In the genomic region with DNA sequence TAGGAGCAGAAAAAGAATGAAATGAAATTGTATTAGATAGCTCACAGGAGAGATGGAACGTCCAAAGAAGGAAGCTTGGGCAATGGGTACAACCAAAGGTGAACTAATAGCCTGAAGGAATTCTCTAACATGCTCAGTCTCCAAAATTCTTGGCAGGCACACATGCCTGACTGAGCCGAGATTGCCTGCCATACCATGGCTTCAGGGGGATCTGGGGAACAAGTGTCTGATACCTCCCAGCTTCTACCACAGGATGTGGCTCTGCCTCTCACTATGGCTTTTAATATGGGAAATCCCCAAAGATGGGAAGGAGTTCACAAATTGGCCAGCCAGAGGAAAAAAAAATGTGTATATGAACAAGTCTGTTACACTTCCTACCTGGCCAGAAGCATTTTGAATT, we compare ENCODE assay signal across 15 cellular contexts. TPM values are rescaled to one million over a fixed set of nuclear protein-coding genes. Genes with fewer than 3 reads are reported as not detected.
DNase-seq lines count a peak whose midpoint lies in the region; FAIRE-seq and TF ChIP-seq lines count a peak whose summit lies in the region.
"Had no signal": no experiment of that assay in that cellular context is flagged by ENCODE, and none has a peak within 500 bp of the region (broad histone marks: within the 10 kb centered on the region; RNA-seq: fewer than 3 reads in every experiment).

No MANE protein-coding gene starts in this region.

- no peaks in the 10 kb centered on the region for H3K36me3 Mint-ChIP-seq in MCF 10A (ENCODE audit: insufficient read depth, unreplicated experiment)
- no peaks in the 10 kb centered on the region for H3K36me3 Mint-ChIP-seq in mesothelial cell of epicardium
- H3K36me3 Mint-ChIP-seq: CD8-positive, alpha-beta memory T cell had no signal

- H3K4me1 Mint-ChIP-seq in MCF 10A (ENCODE audit: insufficient read depth, unreplicated experiment) (peaks cover 4% of the 10 kb centered on the region), mesothelial cell of epicardium (peaks cover 23% of the 10 kb centered on the region)

- dilution Hi-C loops in keratinocyte (cut with MboI; ENCODE audit: extremely low pct_ligation_motif_present, low sequenced_read_pairs) = no loop called here

- H3K9me1 ChIP-seq in keratinocyte (ENCODE audit: control insufficient read depth, extremely low read depth, insufficient read depth, low read length) = no peaks in the 10 kb centered on the region

- intact Hi-C loops in MCF 10A (cut with micrococcal nuclease) = no loop called here

- BruUV-seq in MCF 10A (replicated peaks; lab: Mats Ljungman, UMichigan) = no TSS peak

- peak; percentile 95 for FAIRE-seq in keratinocyte (lab: Jason Lieb, UNC)
- FAIRE-seq: GM12892 had no signal

- H3K36me3 ChIP-seq in keratinocyte (ENCODE audit: control insufficient read depth in 2 of 2, extremely low read depth in 1 of 2, insufficient read depth in 2 of 2, low read length in 2 of 2) = no peaks in the 10 kb centered on the region
- H3K36me3 ChIP-seq: BLaER1 had no signal

- H2AFZ ChIP-seq in keratinocyte (ENCODE audit: control insufficient read depth, low read length) = no peak overlapping the region

- peaks cover 5% of the 10 kb centered on the region for H3K79me2 ChIP-seq in keratinocyte (ENCODE audit: control insufficient read depth, insufficient read depth, low read length)

- peaks cover 35% of the 10 kb centered on the region for H3K4me1 ChIP-seq in keratinocyte (ENCODE audit: control insufficient read depth, extremely low read depth, insufficient read depth, low read length)

- no peak overlapping the region for H3K27ac ChIP-seq in keratinocyte (ENCODE audit: control insufficient read depth, insufficient read depth, low read length)
- H3K27ac ChIP-seq: BLaER1 had no signal

- peak; percentile 77 for DNase-seq in M059J (ENCODE audit: low read depth)
- DNase-seq in MCF 10A (ENCODE audit: unreplicated experiment) = peak; percentile 74
- peak; percentile 33 for DNase-seq in keratinocyte (ENCODE audit: low read depth, low spot score)
- DNase-seq in NCI-H510A (lab: John Stamatoyannopoulos, UW) = no peak
- DNase-seq in GM03348 (ENCODE audit: low spot score) = no peak
- no peak for DNase-seq in NCI-H187 (lab: John Stamatoyannopoulos, UW)
- no peak for DNase-seq in mesothelial cell of epicardium (ENCODE audit: low spot score in 2 of 2, unreplicated experiment in 2 of 2)
- DNase-seq: AML-193; Caco-2; CD8-positive, alpha-beta memory T cell; DMS53; GOT3; H9 had no signal

- POLR2A ChIA-PET in MCF 10A (lab: Yijun Ruan, JAX) = interaction anchor here (1.2 kb wide), 1 partner anchor 42 kb away, joined by 3 read pairs; no protein-coding TSS in a partner anchor

- H3K27me3 ChIP-seq in keratinocyte (ENCODE audit: control insufficient read depth, extremely low read depth, insufficient read depth, low read length) = no peaks in the 10 kb centered on the region
- H3K27me3 ChIP-seq: BLaER1 had no signal

- no peaks in the 10 kb centered on the region for H3K9me3 ChIP-seq in keratinocyte (ENCODE audit: control insufficient read depth, low read depth, low read length)
- H3K9me3 ChIP-seq: Caco-2 had no signal

- H3K9me3 Mint-ChIP-seq in MCF 10A (ENCODE audit: unreplicated experiment) (no peaks in the 10 kb centered on the region), mesothelial cell of epicardium (no peaks in the 10 kb centered on the region)
- H3K9me3 Mint-ChIP-seq: H9 had no signal

- H3K4me2 ChIP-seq in keratinocyte (ENCODE audit: control insufficient read depth, extremely low read depth, insufficient read depth, low read depth, low read length) = peak overlapping the region; percentile 65
- H3K4me2 ChIP-seq: BLaER1 had no signal

- H3K4me3 ChIP-seq in keratinocyte (ENCODE audit: control insufficient read depth in 2 of 3, extremely low read depth in 1 of 3, insufficient read depth in 2 of 3, low read depth in 1 of 3, low read length in 3 of 3) = no peak overlapping the region
- H3K4me3 ChIP-seq: BLaER1 had no signal

- H3K4me3 Mint-ChIP-seq in MCF 10A (ENCODE audit: unreplicated experiment) (no peak overlapping the region), mesothelial cell of epicardium (no peak overlapping the region)
- H3K4me3 Mint-ChIP-seq: CD8-positive, alpha-beta memory T cell; H9 had no signal

- no peak overlapping the region for H3K27ac Mint-ChIP-seq in MCF 10A (ENCODE audit: low read depth, unreplicated experiment)
- no peak overlapping the region for H3K27ac Mint-ChIP-seq in mesothelial cell of epicardium
- H3K27ac Mint-ChIP-seq: CD8-positive, alpha-beta memory T cell; H9 had no signal

- H3K27me3 Mint-ChIP-seq in MCF 10A (ENCODE audit: insufficient read depth, unreplicated experiment) (no peaks in the 10 kb centered on the region), mesothelial cell of epicardium (ENCODE audit: low read depth) (no peaks in the 10 kb centered on the region)

- no peak overlapping the region for H3K9ac ChIP-seq in keratinocyte (ENCODE audit: control insufficient read depth, extremely low read depth, insufficient read depth, low read length)
- H3K9ac ChIP-seq: BLaER1 had no signal

- CTCF ChIA-PET in MCF 10A (lab: Yijun Ruan, JAX) = interaction anchor here (0.6 kb wide), 1 partner anchor 125 kb away, joined by 3 read pairs; no protein-coding TSS in a partner anchor

- TF ChIP-seq CTCF in MCF 10A (IDR thresholded peaks at IDR 0.05; ENCODE audit: unreplicated experiment) (no peak), keratinocyte (optimal IDR thresholded peaks at IDR 0.05 in 1 of 3, IDR thresholded peaks at IDR 0.05 in 1 of 3, conservative IDR thresholded peaks at IDR 0.05 in 1 of 3; ENCODE audit: extremely low read depth in 1 of 3, insufficient read depth in 2 of 3, low read length in 3 of 3) (no peak), mesothelial cell of epicardium (IDR thresholded peaks at IDR 0.05; ENCODE audit: unreplicated experiment) (no peak)

- H4K20me1 ChIP-seq in keratinocyte (ENCODE audit: control insufficient read depth, extremely low read depth, insufficient read depth, low read length) = no peaks in the 10 kb centered on the region
- H4K20me1 ChIP-seq: BLaER1 had no signal

RNA-seq across cellular contexts. Expression of a gene that starts 3.6 kb away (rescaled TPM):
- total RNA-seq in M059J (2014; rRNA removed; shearing (Covaris generic)) = 3.7 and 7.7 TPM in 2 replicates
- total RNA-seq in MCF 10A (2022) (5.3 and 9.1 TPM in 2 replicates), mesothelial cell of epicardium (39.7 to 45.1 TPM (median 43.6 TPM) in 3 replicates)
- polyA plus RNA-seq in keratinocyte = 2.3 to 8.1 TPM (median 3.6 TPM) in 3 replicates
- polyA plus RNA-seq in keratinocyte (2011; ENCODE audit: low read depth) = 3.6 TPM
- 3.4 and 3.5 TPM in 2 replicates for polyA plus RNA-seq in keratinocyte (2011; cell fraction: cytosol; rRNA removed)
- polyA plus RNA-seq in keratinocyte (2011; cell fraction: nucleus; rRNA removed) = 6.8 and 6.9 TPM in 2 replicates
- polyA plus RNA-seq in keratinocyte (2012; ENCODE audit: low replicate concordance) = 0.08 and 10.0 TPM in 2 replicates
- polyA minus RNA-seq in keratinocyte = 1.1 to 4.2 TPM (median 3.0 TPM) in 3 replicates
- 6.9 TPM for polyA minus RNA-seq in keratinocyte (2011; cell fraction: cytosol; rRNA and poly(A)+ RNA removed)
- polyA minus RNA-seq in keratinocyte (2011; cell fraction: nucleus; rRNA and poly(A)+ RNA removed) = 5.3 and 14.3 TPM in 2 replicates
- total RNA-seq: CD8-positive, alpha-beta memory T cell had no signal

Comparison
In these comparisons a context has a peak if more than half of its experiments do, and no peak if none do; other contexts are left out.
1. DNase-seq: peak in M059J (single experiment), MCF 10A (single experiment) and keratinocyte (single experiment); none in NCI-H510A (single experiment), GM03348 (single experiment), NCI-H187 (0 of 2) and mesothelial cell of epicardium (0 of 2).